ENCODE assay signal across 8 cellular contexts in the genomic region with DNA sequence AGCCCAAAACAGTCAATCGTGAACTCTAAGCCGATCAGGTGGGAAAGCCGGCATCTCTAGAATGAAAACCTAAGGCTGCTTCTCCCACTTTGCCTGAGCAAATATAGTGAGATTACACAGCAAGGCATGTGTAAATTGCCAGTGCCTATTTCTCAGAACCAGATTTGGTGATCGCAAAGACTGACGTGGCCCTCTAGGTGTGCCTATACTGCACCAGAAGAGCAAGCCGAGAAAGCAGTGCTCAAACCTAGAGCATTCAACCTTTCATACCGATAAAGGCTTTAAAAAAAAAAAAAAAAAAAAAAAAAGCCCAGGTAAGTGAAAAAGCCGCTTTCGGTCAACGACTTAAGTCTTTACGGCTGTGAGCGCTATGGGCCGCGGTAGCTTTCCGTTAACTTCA. TPM values are rescaled to one million over a fixed set of nuclear protein-coding genes. Genes with fewer than 3 reads are reported as not detected.
DNase-seq lines count a peak whose midpoint lies in the region; ATAC-seq and TF ChIP-seq lines count a peak whose summit lies in the region.
"Not testable (repeated sequence)": the region's sequence is repeated elsewhere in the genome, so short reads cannot be mapped to it uniquely, and the experiment has no call there.

No MANE protein-coding gene starts in this region.

- H3K4me3 ChIP-seq in naive thymus-derived CD4-positive, alpha-beta T cell (ENCODE audit: low read length) = not testable (repeated sequence)

- H3K27me3 Mint-ChIP-seq in CD4-positive, alpha-beta T cell; activated CD4-positive, alpha-beta T cell treated with anti-CD3 and anti-CD28 coated beads for 36 hours; effector memory CD8-positive, alpha-beta T cell; naive thymus-derived CD4-positive, alpha-beta T cell: not testable (repeated sequence)

- not testable (repeated sequence) for TF ChIP-seq CTCF in CD4-positive, alpha-beta T cell (IDR thresholded peaks at IDR 0.05)

- intact Hi-C loops in CD4-positive, alpha-beta T cell (cut with DNase I, micrococcal nuclease); activated CD4-positive, alpha-beta T cell treated with anti-CD3 and anti-CD28 coated beads for 36 hours (cut with DNase I, micrococcal nuclease); naive thymus-derived CD4-positive, alpha-beta T cell (cut with micrococcal nuclease): not testable (repeated sequence)

- H3K4me3 Mint-ChIP-seq in CD4-positive, alpha-beta T cell; activated CD4-positive, alpha-beta T cell treated with anti-CD3 and anti-CD28 coated beads for 36 hours; effector memory CD8-positive, alpha-beta T cell; naive thymus-derived CD4-positive, alpha-beta T cell: not testable (repeated sequence)

- H3K27ac Mint-ChIP-seq in CD4-positive, alpha-beta T cell; activated CD4-positive, alpha-beta T cell treated with anti-CD3 and anti-CD28 coated beads for 36 hours; effector memory CD8-positive, alpha-beta T cell; naive thymus-derived CD4-positive, alpha-beta T cell: not testable (repeated sequence)

- not testable (repeated sequence) for H3K36me3 ChIP-seq in naive thymus-derived CD4-positive, alpha-beta T cell (ENCODE audit: control insufficient read depth in 2 of 3, insufficient read depth in 3 of 3, low read length in 3 of 3)

- peak; percentile 41 for ATAC-seq in CD4-positive, alpha-beta T cell (ENCODE audit: poor library complexity)
- ATAC-seq in GM19043 (IDR thresholded peaks at IDR 0.05; ENCODE audit: low read depth, unreplicated experiment) (peak; percentile 3), GM21529 (IDR thresholded peaks at IDR 0.05; ENCODE audit: unreplicated experiment) (peak; percentile 3), HG02870 (IDR thresholded peaks at IDR 0.05; ENCODE audit: unreplicated experiment) (peak; percentile 4), HG03432 (IDR thresholded peaks at IDR 0.05; ENCODE audit: unreplicated experiment) (peak; percentile 3)
- peak; percentile 37 for ATAC-seq in activated CD4-positive, alpha-beta T cell treated with anti-CD3 and anti-CD28 coated beads for 36 hours
- peak; percentile 25 for ATAC-seq in effector memory CD8-positive, alpha-beta T cell (replicated peaks)
- ATAC-seq in naive thymus-derived CD4-positive, alpha-beta T cell = peak; percentile 37

- H3K27ac ChIP-seq in CD4-positive, alpha-beta T cell (ENCODE audit: low read depth, low read length); naive thymus-derived CD4-positive, alpha-beta T cell (ENCODE audit: low read depth, low read length): not testable (repeated sequence)

- not testable (repeated sequence) for H3K4me1 ChIP-seq in naive thymus-derived CD4-positive, alpha-beta T cell (ENCODE audit: control insufficient read depth in 2 of 2, insufficient read depth in 2 of 2, low read length in 2 of 2)

- not testable (repeated sequence) for DNase-seq in CD4-positive, alpha-beta T cell; activated CD4-positive, alpha-beta T cell treated with anti-CD3 and anti-CD28 coated beads for 36 hours; effector memory CD8-positive, alpha-beta T cell; naive thymus-derived CD4-positive, alpha-beta T cell

- POLR2A ChIA-PET in CD4-positive, alpha-beta T cell (lab: Charles Lee); activated CD4-positive, alpha-beta T cell treated with anti-CD3 and anti-CD28 coated beads for 36 hours (lab: Charles Lee); naive thymus-derived CD4-positive, alpha-beta T cell (lab: Charles Lee): not testable (repeated sequence)

- not testable (repeated sequence) for H3K9me3 ChIP-seq in CD4-positive, alpha-beta T cell (ENCODE audit: control insufficient read depth, low read length); naive thymus-derived CD4-positive, alpha-beta T cell (ENCODE audit: control insufficient read depth in 2 of 3, low read length in 3 of 3)

- not testable (repeated sequence) for H3K27me3 ChIP-seq in CD4-positive, alpha-beta T cell (ENCODE audit: control insufficient read depth, insufficient read depth, low read length); naive thymus-derived CD4-positive, alpha-beta T cell (ENCODE audit: control insufficient read depth in 2 of 2, insufficient read depth in 2 of 2, low read length in 2 of 2)

- CTCF ChIA-PET in CD4-positive, alpha-beta T cell (lab: Charles Lee); activated CD4-positive, alpha-beta T cell treated with anti-CD3 and anti-CD28 coated beads for 36 hours (lab: Charles Lee); naive thymus-derived CD4-positive, alpha-beta T cell (lab: Charles Lee): not testable (repeated sequence)

- H3K9me3 Mint-ChIP-seq in CD4-positive, alpha-beta T cell; activated CD4-positive, alpha-beta T cell treated with anti-CD3 and anti-CD28 coated beads for 36 hours (ENCODE audit: low read depth); effector memory CD8-positive, alpha-beta T cell; naive thymus-derived CD4-positive, alpha-beta T cell: not testable (repeated sequence)

- H3K4me1 Mint-ChIP-seq in CD4-positive, alpha-beta T cell (ENCODE audit: low read depth); activated CD4-positive, alpha-beta T cell treated with anti-CD3 and anti-CD28 coated beads for 36 hours; effector memory CD8-positive, alpha-beta T cell (ENCODE audit: low read depth in 2 of 2); naive thymus-derived CD4-positive, alpha-beta T cell: not testable (repeated sequence)

- not testable (repeated sequence) for H3K36me3 Mint-ChIP-seq in CD4-positive, alpha-beta T cell (ENCODE audit: low read depth); activated CD4-positive, alpha-beta T cell treated with anti-CD3 and anti-CD28 coated beads for 36 hours (ENCODE audit: low read depth); effector memory CD8-positive, alpha-beta T cell (ENCODE audit: insufficient read depth); naive thymus-derived CD4-positive, alpha-beta T cell

RNA-seq across cellular contexts. Expression of a gene that starts 39.1 kb away (rescaled TPM):
- 1 to 10 TPM; 4.6 to 6.4 TPM for total RNA-seq in CD4-positive, alpha-beta T cell
- total RNA-seq in activated CD4-positive, alpha-beta T cell treated with anti-CD3 and anti-CD28 coated beads for 36 hours = 10 to 100 TPM; 24.1 to 30.0 TPM
- 10 to 100 TPM in 3 of 5 experiments, 1 to 10 TPM in 2; 7.8 to 28.9 (median 18.2) TPM for total RNA-seq in naive thymus-derived CD4-positive, alpha-beta T cell
- polyA plus RNA-seq in naive thymus-derived CD4-positive, alpha-beta T cell = 10 to 100 TPM; 38.2 to 50.9 TPM

RNA-seq across cellular contexts. Expression of a gene that starts 57.4 kb away (rescaled TPM):
- 1 to 10 TPM; 2.5 to 2.9 TPM for total RNA-seq in CD4-positive, alpha-beta T cell
- 1 to 10 TPM; 7.8 to 8.5 TPM for total RNA-seq in activated CD4-positive, alpha-beta T cell treated with anti-CD3 and anti-CD28 coated beads for 36 hours
- total RNA-seq in naive thymus-derived CD4-positive, alpha-beta T cell = 10 to 100 TPM in 1 of 5 experiments, 1 to 10 TPM in 4; 2.6 to 18.8 (median 3.1) TPM
- 1 to 10 TPM; 1.3 to 2.1 TPM for polyA plus RNA-seq in naive thymus-derived CD4-positive, alpha-beta T cell
